Comparison of ENCODE assay signal across 31 cellular contexts in the genomic region with DNA sequence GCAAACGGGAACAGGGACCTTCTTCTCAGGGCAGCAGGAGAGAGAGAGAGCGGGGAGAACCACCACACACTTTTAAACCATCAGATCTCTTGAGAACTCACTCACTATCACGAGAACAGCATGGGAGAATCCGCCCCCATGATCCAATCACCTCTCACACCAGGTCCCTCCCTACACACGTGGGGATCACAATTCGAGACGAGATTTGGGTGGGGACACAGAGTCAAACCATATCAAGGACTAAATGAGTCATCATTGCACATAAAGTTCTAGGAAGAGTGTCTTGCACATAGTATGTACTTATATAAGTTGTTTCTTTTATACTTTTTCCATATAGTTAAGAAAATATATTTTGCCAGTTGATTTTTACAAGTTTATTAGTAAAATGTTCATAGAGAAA.
"Had no signal": no experiment of that assay in that cellular context is flagged by ENCODE, and none has a peak within 500 bp of the region (broad histone marks: within the 10 kb centered on the region; RNA-seq: fewer than 3 reads in every experiment).

No MANE protein-coding gene starts in this region.

- H3K4me3 Mint-ChIP-seq: activated naive CD4-positive, alpha-beta T cell treated with anti-CD3 and anti-CD28 coated beads, Interleukin-2, amount 50 U/mL, for 24 hours; activated naive CD8-positive, alpha-beta T cell treated with anti-CD3 and anti-CD28 coated beads, Interleukin-2, amount 50 U/mL, for 24 hours; activated T-cell treated with anti-CD3 and anti-CD28 coated beads, Interleukin-2, amount 50 U/mL, for 4 hours; activated T-helper 17 cell treated with anti-CD3 and anti-CD28 coated beads, Interleukin-2, amount 50 U/mL, for 72 hours; central memory CD8-positive, alpha-beta T cell; mesothelial cell of epicardium; naive B cell; nephron progenitor cell; stimulated activated naive CD8-positive, alpha-beta T cell treated with anti-CD3 and anti-CD28 coated beads, Interleukin-15, Interleukin-2, amounts not matched to agents 100 ng/mL and 50 ng/mL, for 24 hours had no signal

- H3K4me1 Mint-ChIP-seq: activated naive CD4-positive, alpha-beta T cell treated with anti-CD3 and anti-CD28 coated beads, Interleukin-2, amount 50 U/mL, for 24 hours; activated naive CD8-positive, alpha-beta T cell treated with anti-CD3 and anti-CD28 coated beads, Interleukin-2, amount 50 U/mL, for 24 hours; central memory CD8-positive, alpha-beta T cell; naive B cell; nephron progenitor cell had no signal

- H3K27me3 ChIP-seq: ovary had no signal

- H3K9me3 ChIP-seq: neutrophil, ovary, thoracic aorta had no signal

- H3K36me3 Mint-ChIP-seq: activated naive CD4-positive, alpha-beta T cell treated with anti-CD3 and anti-CD28 coated beads, Interleukin-2, amount 50 U/mL, for 24 hours; mesothelial cell of epicardium; naive B cell had no signal

- ATAC-seq: activated naive CD8-positive, alpha-beta T cell treated with anti-CD3 and anti-CD28 coated beads, Interleukin-2, amount 50 U/mL, for 24 hours; activated T-cell treated with anti-CD3 and anti-CD28 coated beads, Interleukin-2, amount 50 U/mL, for 4 hours; activated T-helper 17 cell treated with anti-CD3 and anti-CD28 coated beads, Interleukin-2, amount 50 U/mL, for 72 hours; left colon; sciatic nerve had no signal

- FAIRE-seq: bronchial epithelial cell, keratinocyte, urothelium cell line had no signal

- H3K4me3 ChIP-seq: ovary, skin epidermis, thoracic aorta had no signal

- H3K9me3 Mint-ChIP-seq: activated naive CD4-positive, alpha-beta T cell treated with anti-CD3 and anti-CD28 coated beads, Interleukin-2, amount 50 U/mL, for 24 hours; activated naive CD8-positive, alpha-beta T cell treated with anti-CD3 and anti-CD28 coated beads, Interleukin-2, amount 50 U/mL, for 24 hours; activated T-cell treated with anti-CD3 and anti-CD28 coated beads, Interleukin-2, amount 50 U/mL, for 4 hours; central memory CD8-positive, alpha-beta T cell; naive B cell had no signal

- H3K27ac Mint-ChIP-seq: activated naive CD4-positive, alpha-beta T cell treated with anti-CD3 and anti-CD28 coated beads, Interleukin-2, amount 50 U/mL, for 24 hours; activated naive CD8-positive, alpha-beta T cell treated with anti-CD3 and anti-CD28 coated beads, Interleukin-2, amount 50 U/mL, for 24 hours; activated T-helper 17 cell treated with anti-CD3 and anti-CD28 coated beads, Interleukin-2, amount 50 U/mL, for 72 hours; mesothelial cell of epicardium; nephron progenitor cell; progenitor cell of endocrine pancreas; stimulated activated naive CD8-positive, alpha-beta T cell treated with anti-CD3 and anti-CD28 coated beads, Interleukin-15, Interleukin-2, amounts not matched to agents 100 ng/mL and 50 ng/mL, for 24 hours had no signal

- DNase-seq: activated CD4-positive, alpha-beta T cell treated with anti-CD3 and anti-CD28 coated beads for 48 hours; activated CD4-positive, alpha-beta T cell treated with anti-CD3 and anti-CD28 coated beads, Interleukin-2, amount 50 U/mL, for 48 hours; activated CD8-positive, alpha-beta memory T cell treated with anti-CD3 and anti-CD28 coated beads, Interleukin-2, amount 50 U/mL, for 48 hours; activated gamma-delta T cell treated with Interleukin-2 at 50 U/mL for 16 hours; activated naive CD8-positive, alpha-beta T cell treated with anti-CD3 and anti-CD28 coated beads, Interleukin-2, amount 50 U/mL, for 24 hours; activated T-cell treated with anti-CD3 and anti-CD28 coated beads, Interleukin-2, amount 50 U/mL, for 4 hours; amygdala; dermis blood vessel endothelial cell; effector CD4-positive, alpha-beta T cell; left colon; naive B cell; nephron progenitor cell; ovary; stimulated activated CD4-positive, alpha-beta T cell treated with anti-CD3 and anti-CD28 coated beads, Interleukin-12 subunit alpha, Interleukin-12 subunit beta, amount 100 ng/mL, for 4 hours; stimulated activated CD4-positive, alpha-beta T cell treated with anti-CD3 and anti-CD28 coated beads, Interleukin-4, amount 100 ng/mL, for 1 hour; T-helper 9 cell; trophoblast cell had no signal

- H3K27me3 Mint-ChIP-seq: progenitor cell of endocrine pancreas had no signal

- H3K36me3 ChIP-seq: neutrophil, ovary, thoracic aorta had no signal

- H3K27ac ChIP-seq: neutrophil, ovary, skin epidermis, thoracic aorta, VCaP had no signal
